ENCODE assay signal across 7 cellular contexts in the genomic region with DNA sequence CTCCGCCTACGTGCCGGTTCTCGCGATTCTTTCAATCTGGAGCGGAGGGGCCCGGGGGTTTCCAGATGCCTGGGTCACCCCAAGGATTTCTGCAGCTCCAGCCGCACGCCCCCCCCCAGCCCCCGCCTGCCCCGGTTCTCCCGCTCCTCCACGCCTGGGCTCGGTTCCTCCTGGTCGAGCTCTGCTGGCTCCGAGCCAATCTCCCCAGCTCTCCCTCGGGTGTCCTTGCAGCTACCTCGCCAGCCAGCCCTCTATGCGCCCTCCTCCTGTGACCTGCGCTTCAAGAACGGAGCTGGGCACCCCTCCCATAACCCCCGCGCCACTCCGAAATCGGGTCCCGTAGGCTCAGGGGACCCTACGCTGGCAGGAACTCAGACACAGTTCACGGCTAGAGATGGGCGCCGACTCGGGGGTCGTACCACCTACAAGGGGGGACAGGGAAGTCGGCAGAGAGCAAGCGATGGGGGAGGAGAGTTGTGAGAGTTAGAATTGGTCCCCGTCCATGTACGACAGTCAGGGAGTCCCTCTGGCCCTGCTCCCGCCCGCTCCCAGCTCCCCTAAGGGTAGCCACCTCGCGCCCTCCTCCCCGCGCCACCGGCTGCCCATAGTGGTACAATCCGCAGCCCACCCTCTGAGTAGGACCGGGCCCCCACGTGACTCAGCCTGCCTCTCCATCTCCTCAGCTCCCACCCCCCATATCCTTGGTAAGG. TPM values are rescaled to one million over a fixed set of nuclear protein-coding genes. Genes with fewer than 3 reads are reported as not detected.
DNase-seq lines count a peak whose midpoint lies in the region; FAIRE-seq and TF ChIP-seq lines count a peak whose summit lies in the region.

No MANE protein-coding gene starts in this region.

- no peak for TF ChIP-seq CTCF in adrenal gland (IDR thresholded peaks at IDR 0.05)

- H3K27me3 ChIP-seq in adrenal gland, result no peaks in the 10 kb centered on the region
- H3K27me3 ChIP-seq in iPS DF 6.9 (ENCODE audit: control insufficient read depth, insufficient read depth, low read length), result no peaks in the 10 kb centered on the region; the same call in 1 of the 2 replicates
- H3K27me3 ChIP-seq in small intestine (ENCODE audit: control insufficient read depth in 2 of 2, insufficient read depth in 2 of 2, low read length in 2 of 2), result peaks cover 3 to 10% of the 10 kb centered on the region in 2 donors

- H3K4me1 ChIP-seq in adrenal gland (replicated peaks in 1 of 2) (peaks cover 59 to 60% of the 10 kb centered on the region in 2 donors), iPS DF 6.9 (ENCODE audit: control insufficient read depth, insufficient read depth, low read length) (0 out of 2 replicates have a peak, but pooled peaks cover 3% of the 10 kb centered on the region), small intestine (ENCODE audit: control insufficient read depth in 2 of 2, insufficient read depth in 1 of 2, low read depth in 1 of 2, low read length in 1 of 2) (peaks cover 0 to 4% of the 10 kb centered on the region in 2 donors)

- FAIRE-seq in GM12892 (lab: Jason Lieb, UNC), result peak; percentile 84
- FAIRE-seq in small intestine (lab: Jason Lieb, UNC), result no peak

- H3K4me3 ChIP-seq in adrenal gland, result peak overlapping the region in 2 of 4 donors; percentile 50 to 62
- H3K4me3 ChIP-seq in iPS DF 6.9 (ENCODE audit: low read length), result peak overlapping the region; percentile 57; the same call in 1 of the 2 replicates
- peak overlapping the region in 1 of 2 donors; percentile 22 for H3K4me3 ChIP-seq in small intestine (ENCODE audit: low read depth in 1 of 2, low read length in 2 of 2)

- intact Hi-C loops in adrenal gland (cut with DNase I), result no loop called here

- no peak for DNase-seq in GM12892 (ENCODE audit: insufficient read length)
- DNase-seq in NCI-H510A treated with DMSO at 0.1 percent for 48 hours (lab: John Stamatoyannopoulos, UW), result peak; percentile 11
- DNase-seq in adrenal gland, result peak; percentile 86 to 93 (median 90)
- DNase-seq in iPS DF 6.9 (ENCODE audit: low read depth, low spot score), result no peak
- DNase-seq in small intestine, result peak; percentile 38
- no peak for DNase-seq in T1000 (lab: John Stamatoyannopoulos, UW)
- DNase-seq in AG20443 (ENCODE audit: low spot score), result no peak

- no peaks in the 10 kb centered on the region for H3K36me3 ChIP-seq in adrenal gland (replicated peaks in 1 of 2)
- H3K36me3 ChIP-seq in iPS DF 6.9 (ENCODE audit: control insufficient read depth, insufficient read depth, low read length), result no peaks in the 10 kb centered on the region
- no peaks in the 10 kb centered on the region for H3K36me3 ChIP-seq in small intestine (ENCODE audit: control insufficient read depth in 2 of 2, insufficient read depth in 2 of 2, low read length in 2 of 2)

- no peak for TF ChIP-seq POLR2A in GM12892 (IDR thresholded peaks at IDR 0.05; ENCODE audit: low read depth, low read length)
- peak in 1 of 2 donors; percentile 51 for TF ChIP-seq POLR2A in adrenal gland (IDR thresholded peaks at IDR 0.05)

- H3K9me3 ChIP-seq in adrenal gland (replicated peaks in 1 of 3), result no peaks in the 10 kb centered on the region
- H3K9me3 ChIP-seq in iPS DF 6.9 (ENCODE audit: control insufficient read depth, insufficient read depth, low read length), result no peaks in the 10 kb centered on the region
- H3K9me3 ChIP-seq in small intestine (ENCODE audit: control insufficient read depth, low read depth), result no peaks in the 10 kb centered on the region

- H3K27ac ChIP-seq in adrenal gland (peak overlapping the region; percentile 65 to 94 (median 87)), iPS DF 6.9 (ENCODE audit: low read length) (no peak overlapping the region), small intestine (ENCODE audit: low read depth in 1 of 2, low read length in 1 of 2) (no peak overlapping the region)

- 0 to 3% (median 1%) methylated on average over 15 to 46 of the region's 46 CpGs for WGBS in adrenal gland, 4 donors
- no CpG with 5 or more reads among the region's 46 CpGs for WGBS in iPS DF 6.9 (ENCODE audit: insufficient coverage, insufficient read length)
- 2 to 3% (median 2%) methylated on average over 42 to 46 of the region's 46 CpGs for WGBS in small intestine, 3 donors

RNA-seq across cellular contexts. Expression of gene FGF11, which starts 1.0 kb away (rescaled TPM):
- 11.9 TPM for polyA plus RNA-seq in GM12892 (2012; ENCODE audit: missing spikeins)
- total RNA-seq in adrenal gland, result 10 to 100 TPM; 12.8 to 76.7 (median 27.3) TPM
- polyA plus RNA-seq in adrenal gland (10 to 100 TPM; 10.2 to 33.2 (median 19.2) TPM), small intestine (under 1 TPM in 1 of 3 donors, not detected in 2; 0.61 TPM)

RNA-seq across cellular contexts. Expression of gene CHRNB1, which starts 4.6 kb away (rescaled TPM):
- 12.8 TPM for polyA plus RNA-seq in GM12892 (2012; ENCODE audit: missing spikeins)
- 10 to 100 TPM; 18.7 to 56.3 (median 39.0) TPM for total RNA-seq in adrenal gland
- 10 to 100 TPM; 32.2 to 40.8 (median 32.9) TPM for polyA plus RNA-seq in adrenal gland
- 10 to 100 TPM in 2 of 3 donors, 1 to 10 TPM in 1; 8.4 to 11.9 (median 10.5) TPM for polyA plus RNA-seq in small intestine

RNA-seq across cellular contexts. Expression of gene TMEM102, which starts 5.0 kb away (rescaled TPM):
- 3.7 TPM for polyA plus RNA-seq in GM12892 (2012; ENCODE audit: missing spikeins)
- total RNA-seq in adrenal gland, result 10 to 100 TPM in 4 of 8 donors, 1 to 10 TPM in 4; 7.4 to 26.6 (median 9.5) TPM
- 1 to 10 TPM; 2.1 to 8.7 (median 6.6) TPM for polyA plus RNA-seq in adrenal gland
- polyA plus RNA-seq in small intestine, result 10 to 100 TPM in 2 of 3 donors, 1 to 10 TPM in 1; 9.3 to 14.9 (median 10.7) TPM

RNA-seq across cellular contexts. Expression of gene SPEM3, which starts 11.6 kb away (rescaled TPM):
- polyA plus RNA-seq in GM12892 (2012; ENCODE audit: missing spikeins), result not detected
- not detected for total RNA-seq in adrenal gland
- polyA plus RNA-seq in adrenal gland, result not detected
- polyA plus RNA-seq in small intestine, result not detected

RNA-seq across cellular contexts. Expression of gene SPEM2, which starts 14.9 kb away (rescaled TPM):
- not detected for polyA plus RNA-seq in GM12892 (2012; ENCODE audit: missing spikeins)
- not detected for total RNA-seq in adrenal gland
- polyA plus RNA-seq in adrenal gland (not detected), small intestine (not detected)

Comparison
In these comparisons a context has a peak if more than half of its experiments do, and no peak if none do; other contexts are left out.
1. DNase-seq: peak in NCI-H510A treated with DMSO at 0.1 percent for 48 hours (single experiment), adrenal gland (7 of 7) and small intestine (single experiment); none in GM12892 (single experiment), iPS DF 6.9 (single experiment), T1000 (single experiment) and AG20443 (single experiment).
2. H3K27ac ChIP-seq: peak in adrenal gland (5 of 5); none in iPS DF 6.9 (single experiment) and small intestine (0 of 2).
3. RNA of gene FGF11, which starts 1.0 kb away (polyA plus RNA-seq): 10.2 to 33.2 TPM in adrenal gland; 0.61 TPM in small intestine; every median in the first group is over 4 times any median in the second.